Comparison of ENCODE assay signal across 1 cellular context in the genomic region with DNA sequence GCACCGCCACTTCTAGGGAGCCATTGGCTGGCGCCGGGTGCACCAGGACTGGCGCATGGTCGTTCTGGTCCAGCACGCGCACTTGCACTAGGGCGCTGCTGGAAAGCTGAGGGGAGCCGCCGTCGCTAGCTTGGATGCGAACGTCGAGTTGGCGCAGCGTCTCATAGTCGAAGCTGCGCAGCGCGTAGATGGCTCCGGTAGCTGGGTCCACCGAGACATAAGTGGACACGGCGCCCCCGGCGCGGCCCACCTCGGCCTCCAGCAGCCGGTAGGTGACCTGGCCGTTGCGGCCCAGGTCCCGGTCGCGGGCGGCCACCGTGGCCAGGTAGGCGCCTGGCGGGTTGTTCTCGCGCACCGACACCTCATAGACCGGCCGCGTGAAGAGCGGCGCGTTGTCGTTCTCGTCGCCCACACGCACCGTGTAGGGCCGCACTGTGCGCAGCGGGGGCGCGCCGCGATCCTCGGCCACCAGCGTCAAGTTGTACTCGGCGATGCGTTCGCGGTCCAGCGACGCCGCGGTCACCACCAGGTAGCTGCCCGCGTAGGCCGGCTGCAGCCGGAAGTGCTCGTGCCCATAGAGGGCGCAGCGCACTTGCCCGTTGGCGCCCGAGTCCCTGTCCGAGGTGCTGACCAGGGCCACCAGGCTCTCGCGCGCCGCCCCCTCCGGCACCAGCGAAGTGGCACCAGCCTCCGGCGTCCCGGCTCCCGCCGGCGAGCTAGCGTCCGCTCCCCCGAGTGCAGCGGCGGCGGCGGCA.
TF ChIP-seq lines count a peak whose summit lies in the region.

No MANE protein-coding gene starts in this region.

TF ChIP-seq in A549, 52 proteins besides CTCF, POLR2A, EP300 and RAD21 (continued from another document):
- TF ChIP-seq, protein P1, sequence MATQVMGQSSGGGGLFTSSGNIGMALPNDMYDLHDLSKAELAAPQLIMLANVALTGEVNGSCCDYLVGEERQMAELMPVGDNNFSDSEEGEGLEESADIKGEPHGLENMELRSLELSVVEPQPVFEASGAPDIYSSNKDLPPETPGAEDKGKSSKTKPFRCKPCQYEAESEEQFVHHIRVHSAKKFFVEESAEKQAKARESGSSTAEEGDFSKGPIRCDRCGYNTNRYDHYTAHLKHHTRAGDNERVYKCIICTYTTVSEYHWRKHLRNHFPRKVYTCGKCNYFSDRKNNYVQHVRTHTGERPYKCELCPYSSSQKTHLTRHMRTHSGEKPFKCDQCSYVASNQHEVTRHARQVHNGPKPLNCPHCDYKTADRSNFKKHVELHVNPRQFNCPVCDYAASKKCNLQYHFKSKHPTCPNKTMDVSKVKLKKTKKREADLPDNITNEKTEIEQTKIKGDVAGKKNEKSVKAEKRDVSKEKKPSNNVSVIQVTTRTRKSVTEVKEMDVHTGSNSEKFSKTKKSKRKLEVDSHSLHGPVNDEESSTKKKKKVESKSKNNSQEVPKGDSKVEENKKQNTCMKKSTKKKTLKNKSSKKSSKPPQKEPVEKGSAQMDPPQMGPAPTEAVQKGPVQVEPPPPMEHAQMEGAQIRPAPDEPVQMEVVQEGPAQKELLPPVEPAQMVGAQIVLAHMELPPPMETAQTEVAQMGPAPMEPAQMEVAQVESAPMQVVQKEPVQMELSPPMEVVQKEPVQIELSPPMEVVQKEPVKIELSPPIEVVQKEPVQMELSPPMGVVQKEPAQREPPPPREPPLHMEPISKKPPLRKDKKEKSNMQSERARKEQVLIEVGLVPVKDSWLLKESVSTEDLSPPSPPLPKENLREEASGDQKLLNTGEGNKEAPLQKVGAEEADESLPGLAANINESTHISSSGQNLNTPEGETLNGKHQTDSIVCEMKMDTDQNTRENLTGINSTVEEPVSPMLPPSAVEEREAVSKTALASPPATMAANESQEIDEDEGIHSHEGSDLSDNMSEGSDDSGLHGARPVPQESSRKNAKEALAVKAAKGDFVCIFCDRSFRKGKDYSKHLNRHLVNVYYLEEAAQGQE (IDR thresholded peaks at IDR 0.05), result peak; percentile 62; the same call in 1 of the 2 replicates
